Comparison of ENCODE assay signal across 25 cellular contexts in genomic region chr4:2333916-2334644, GRCh38.
DNase-seq lines count a peak whose midpoint lies in the region; ATAC-seq, FAIRE-seq and TF ChIP-seq lines count a peak whose summit lies in the region.
"Had no signal": no experiment of that assay in that cellular context is flagged by ENCODE, and none has a peak within 500 bp of the region (broad histone marks: within the 10 kb centered on the region; RNA-seq: fewer than 3 reads in every experiment).

No MANE protein-coding gene starts in this region.

- TF ChIP-seq EP300 in H1 (IDR thresholded peaks at IDR 0.05; ENCODE audit: borderline replicate concordance in 1 of 2, low read depth in 2 of 2, low read length in 2 of 2): no peak

- H2AFZ ChIP-seq in H9 (ENCODE audit: low read length): no peak overlapping the region
- no peak overlapping the region for H2AFZ ChIP-seq in H1 (ENCODE audit: low read length)

- no peak overlapping the region for H4K91ac ChIP-seq in H9 (ENCODE audit: insufficient read length, low read depth, low read length)
- peak overlapping the region; percentile 42 for H4K91ac ChIP-seq in H1 (replicated peaks; ENCODE audit: insufficient read length, low read length)

- H4K5ac ChIP-seq in H9 (ENCODE audit: insufficient read length, low read depth, low read length): no peak overlapping the region
- no peak overlapping the region for H4K5ac ChIP-seq in H1 (ENCODE audit: insufficient read length, low read depth, low read length)

- H3K4ac ChIP-seq in H9 (ENCODE audit: low read depth, low read length): no peak overlapping the region
- no peak overlapping the region for H3K4ac ChIP-seq in H1 (replicated peaks; ENCODE audit: insufficient read length, low read depth, low read length)

- CTCF ChIA-PET in H1 (lab: Charles Lee; ENCODE audit: partially characterized antibody): interaction anchor here (1.3 to 1.5 kb wide), 2 partner anchors 10 to 114 kb away, joined by 3 to 5 read pairs; no protein-coding TSS in a partner anchor

- H2AK5ac ChIP-seq in H9 (ENCODE audit: insufficient read length, low read length): no peak overlapping the region
- peak overlapping the region; percentile 24; the same call in 1 of the 2 replicates for H2AK5ac ChIP-seq in H1 (ENCODE audit: low read depth, low read length)

- H3K18ac ChIP-seq in H9 (ENCODE audit: insufficient read length, low read depth, low read length): no peak overlapping the region
- H3K18ac ChIP-seq in H1 (ENCODE audit: extremely low read depth, low read length): no peak overlapping the region

- H3K27ac Mint-ChIP-seq in H9 (peak overlapping the region in 1 of 3 experiments; percentile 40; a peak in 2 of 7 replicates), neural crest cell (ENCODE audit: unreplicated experiment) (peak overlapping the region; percentile 35)
- H3K27ac Mint-ChIP-seq: activated CD8-positive, alpha-beta T cell treated with anti-CD3 and anti-CD28 coated beads, Interleukin-2, amount 10 ng/mL, durations not matched to agents 7 days and 5 days; activated naive CD4-positive, alpha-beta T cell treated with anti-CD3 and anti-CD28 coated beads for 36 hours; dendritic cell treated with granulocyte-macrophage colony-stimulating factor and Interleukin-4, amounts not matched to agents 40 ng/mL and 50 ng/mL, for 4 days had no signal

- TF ChIP-seq RAD21 in H1 (IDR thresholded peaks at IDR 0.05 in 1 of 2, conservative IDR thresholded peaks at IDR 0.05 in 1 of 2; ENCODE audit: low read depth in 2 of 2, low read length in 2 of 2): no peak

- H2BK15ac ChIP-seq in H9 (ENCODE audit: low read depth, low read length) (no peak overlapping the region), H1 (ENCODE audit: low read length) (no peak overlapping the region)

- peaks cover 0 to 4% (median 0%) of the 10 kb centered on the region in 11 experiments; a peak in 1 of 22 replicates for H3K36me3 ChIP-seq in BLaER1 treated with 17β-estradiol and CSF1 and Interleukin-3, amounts not matched to agents 10 nM and 100 nM
- no peaks in the 10 kb centered on the region for H3K36me3 ChIP-seq in H1 (ENCODE audit: control insufficient read depth in 2 of 4, insufficient read depth in 4 of 4, low read length in 3 of 4)
- H3K36me3 ChIP-seq: ovary had no signal

- H3K27ac ChIP-seq in BLaER1 treated with 17β-estradiol and CSF1 and Interleukin-3, amounts not matched to agents 10 nM and 100 nM: peak overlapping the region in 2 of 11 experiments; percentile 19 to 28; a peak in 1 of 22 replicates
- no peak overlapping the region for H3K27ac ChIP-seq in H9 (ENCODE audit: insufficient read length, low read depth, low read length)
- H3K27ac ChIP-seq in H1 (ENCODE audit: low read depth, low read length): no peak overlapping the region
- H3K27ac ChIP-seq: ovary had no signal

- H3K4me1 ChIP-seq in BLaER1 treated with 17β-estradiol and CSF1 and Interleukin-3, amounts not matched to agents 10 nM and 100 nM: peaks cover 28 to 40% (median 37%) of the 10 kb centered on the region in 10 experiments
- H3K4me1 ChIP-seq in H9 (ENCODE audit: insufficient read depth, low read length) (no peaks in the 10 kb centered on the region), H1 (replicated peaks in 1 of 4; ENCODE audit: control insufficient read depth in 3 of 4, insufficient read depth in 4 of 4, low read length in 3 of 4) (peaks cover 0 to 8% (median 3%) of the 10 kb centered on the region in 4 experiments; a peak in 4 of 7 replicates)

- H3K79me2 ChIP-seq in H9 (ENCODE audit: insufficient read depth, low read length): no peaks in the 10 kb centered on the region
- no peaks in the 10 kb centered on the region for H3K79me2 ChIP-seq in H1 (ENCODE audit: control insufficient read depth in 1 of 2, insufficient read depth in 2 of 2, low read length in 2 of 2)

- no peak for ATAC-seq in GM18505 (IDR thresholded peaks at IDR 0.05; ENCODE audit: unreplicated experiment)
- ATAC-seq: activated CD8-positive, alpha-beta T cell treated with anti-CD3 and anti-CD28 coated beads, Interleukin-2, amount 10 ng/mL, durations not matched to agents 7 days and 5 days; Panc1 had no signal

- H3T11ph ChIP-seq in H9 (ENCODE audit: low read length): no peak overlapping the region

- H3K14ac ChIP-seq in H9 (ENCODE audit: insufficient read depth, low read length): no peak overlapping the region
- no peak overlapping the region for H3K14ac ChIP-seq in H1 (ENCODE audit: insufficient read length)

- H3K36me3 Mint-ChIP-seq in H9 (ENCODE audit: insufficient read depth in 1 of 3, low read depth in 3 of 3) (no peaks in the 10 kb centered on the region; a peak in 2 of 7 replicates), neural crest cell (ENCODE audit: low read depth) (no peaks in the 10 kb centered on the region)

- peaks cover 0 to 22% (median 0%) of the 10 kb centered on the region in 11 experiments; a peak in 6 of 22 replicates for H4K20me1 ChIP-seq in BLaER1 treated with 17β-estradiol and CSF1 and Interleukin-3, amounts not matched to agents 10 nM and 100 nM
- H4K20me1 ChIP-seq in H9 (ENCODE audit: control insufficient read depth, insufficient read depth, insufficient read length): no peaks in the 10 kb centered on the region
- H4K20me1 ChIP-seq in H1 (replicated peaks in 1 of 2; ENCODE audit: control insufficient read depth in 1 of 2, insufficient read depth in 2 of 2, low read length in 2 of 2): no peaks in the 10 kb centered on the region

- POLR2A ChIA-PET in H1 (lab: Charles Lee; ENCODE audit: partially characterized antibody): no interaction called here

- H3K9me3 Mint-ChIP-seq in H9 (no peaks in the 10 kb centered on the region; a peak in 2 of 5 replicates), neural crest cell (no peaks in the 10 kb centered on the region)
- H3K9me3 Mint-ChIP-seq: activated naive CD4-positive, alpha-beta T cell treated with anti-CD3 and anti-CD28 coated beads for 36 hours; dendritic cell treated with granulocyte-macrophage colony-stimulating factor and Interleukin-4, amounts not matched to agents 40 ng/mL and 50 ng/mL, for 4 days had no signal

- no peak overlapping the region for H2BK12ac ChIP-seq in H9 (ENCODE audit: insufficient read length, low read depth, low read length)
- no peak overlapping the region for H2BK12ac ChIP-seq in H1 (ENCODE audit: low read depth, low read length)

- H2BK20ac ChIP-seq in H9 (ENCODE audit: low read depth, low read length, poor library complexity, severe bottlenecking) (no peak overlapping the region), H1 (ENCODE audit: low read length) (0 out of 2 replicates have a peak overlapping the region, but pooled peaks have one; percentile 48)

- peaks cover 4% of the 10 kb centered on the region for H3K27me3 Mint-ChIP-seq in H9 (ENCODE audit: low read depth)
- H3K27me3 Mint-ChIP-seq in neural crest cell (ENCODE audit: low read depth): peaks cover 11% of the 10 kb centered on the region

- no peak for TF ChIP-seq POLR2A in H1 (IDR thresholded peaks at IDR 0.05; ENCODE audit: control extremely low read depth in 1 of 2, low read depth in 2 of 2, low read length in 2 of 2)
- no peak for TF ChIP-seq POLR2A in GM18505 (IDR thresholded peaks at IDR 0.05; ENCODE audit: borderline replicate concordance, extremely low read depth, insufficient read depth, insufficient read length)

- H3K27me3 ChIP-seq in BLaER1 treated with 17β-estradiol and CSF1 and Interleukin-3, amounts not matched to agents 10 nM and 100 nM: peaks cover 0 to 12% (median 0%) of the 10 kb centered on the region in 11 experiments; a peak in 5 of 22 replicates
- no peaks in the 10 kb centered on the region for H3K27me3 ChIP-seq in H9 (ENCODE audit: insufficient read depth, low read length)
- H3K27me3 ChIP-seq in H1 (replicated peaks in 1 of 4; ENCODE audit: control insufficient read depth in 3 of 4, extremely low read depth in 1 of 4, insufficient read depth in 3 of 4, low read length in 3 of 4): no peaks in the 10 kb centered on the region
- H3K27me3 ChIP-seq: ovary had no signal

- H3K56ac ChIP-seq in H9 (ENCODE audit: insufficient read length, low read depth, low read length) (no peak overlapping the region), H1 (replicated peaks; ENCODE audit: insufficient read length, low read depth, low read length) (no peak overlapping the region)

- H3K9me3 ChIP-seq in BLaER1 treated with 17β-estradiol and CSF1 and Interleukin-3, amounts not matched to agents 10 nM and 100 nM (replicated peaks in 1 of 11): peaks cover 0 to 3% (median 0%) of the 10 kb centered on the region in 11 experiments; a peak in 3 of 22 replicates
- no peaks in the 10 kb centered on the region for H3K9me3 ChIP-seq in H9 (ENCODE audit: control insufficient read depth, low read depth, low read length)
- H3K9me3 ChIP-seq in H1 (ENCODE audit: insufficient read depth in 2 of 2, low read depth in 1 of 2, low read length in 1 of 2): no peaks in the 10 kb centered on the region
- H3K9me3 ChIP-seq: ovary had no signal

- H3K9ac ChIP-seq in BLaER1 treated with 17β-estradiol and CSF1 and Interleukin-3, amounts not matched to agents 10 nM and 100 nM: peak overlapping the region in 3 of 11 experiments; percentile 2 to 23 (median 7); a peak in 4 of 22 replicates
- H3K9ac ChIP-seq in H9 (ENCODE audit: extremely low read depth, insufficient read length, low read length) (no peak overlapping the region), H1 (replicated peaks in 1 of 4; ENCODE audit: extremely low read depth in 1 of 4, low read depth in 3 of 4, low read length in 3 of 4) (no peak overlapping the region)

- no peaks in the 10 kb centered on the region for H3K79me1 ChIP-seq in H9 (ENCODE audit: insufficient read depth, low read depth, low read length, poor library complexity, severe bottlenecking)
- H3K79me1 ChIP-seq in H1 (ENCODE audit: low read depth, low read length): no peaks in the 10 kb centered on the region; the same call in 1 of the 2 replicates

- H3K4me3 Mint-ChIP-seq in H9: peak overlapping the region in 1 of 2 experiments; percentile 5; a peak in 2 of 5 replicates
- H3K4me3 Mint-ChIP-seq in neural crest cell: no peak overlapping the region
- H3K4me3 Mint-ChIP-seq: activated CD8-positive, alpha-beta T cell treated with anti-CD3 and anti-CD28 coated beads, Interleukin-2, amount 10 ng/mL, durations not matched to agents 7 days and 5 days; activated naive CD4-positive, alpha-beta T cell treated with anti-CD3 and anti-CD28 coated beads for 36 hours; dendritic cell treated with granulocyte-macrophage colony-stimulating factor and Interleukin-4, amounts not matched to agents 40 ng/mL and 50 ng/mL, for 4 days had no signal

- peaks cover 6 to 13% of the 10 kb centered on the region in 2 experiments for H3K4me1 Mint-ChIP-seq in H9
- H3K4me1 Mint-ChIP-seq in neural crest cell: no peaks in the 10 kb centered on the region

- peak overlapping the region; percentile 65 to 90 (median 79) for H3K4me2 ChIP-seq in BLaER1 treated with 17β-estradiol and CSF1 and Interleukin-3, amounts not matched to agents 10 nM and 100 nM
- H3K4me2 ChIP-seq in H9 (ENCODE audit: insufficient read depth, insufficient read length, low read length) (no peak overlapping the region), H1 (ENCODE audit: insufficient read depth in 1 of 2, low read depth in 2 of 2, low read length in 2 of 2) (no peak overlapping the region)

- H3K23ac ChIP-seq in H9 (ENCODE audit: insufficient read length, low read depth, low read length): no peak overlapping the region
- no peak overlapping the region for H3K23ac ChIP-seq in H1 (ENCODE audit: insufficient read length)

- H3K4me3 ChIP-seq in BLaER1 treated with 17β-estradiol and CSF1 and Interleukin-3, amounts not matched to agents 10 nM and 100 nM: no peak overlapping the region
- H3K4me3 ChIP-seq in H1 (ENCODE audit: extremely low read depth in 1 of 4, insufficient read depth in 2 of 4, low read depth in 3 of 4, low read length in 4 of 4) (no peak overlapping the region), foreskin fibroblast (ENCODE audit: low read depth in 1 of 2, low read length in 2 of 2) (no peak overlapping the region)
- H3K4me3 ChIP-seq: ovary had no signal

- WGBS in H9 (ENCODE audit: extremely low coverage, insufficient read length, low lambda C conversion rate): no CpG with 5 or more reads among the region's 28 CpGs
- 89% methylated on average over 25 of the region's 28 CpGs; no CpG with 5 or more reads in 1 of the 2 experiments for WGBS in H1 (ENCODE audit: extremely low coverage in 1 of 2, insufficient coverage in 1 of 2, insufficient read length in 1 of 2, insufficient replicate concordance in 2 of 2, low coverage in 1 of 2, low lambda C conversion rate in 2 of 2, missing lambda C conversion rate in 1 of 2), 2 experiments

- H4K8ac ChIP-seq in H9 (replicated peaks; ENCODE audit: insufficient read length, low read depth, low read length) (no peak overlapping the region), H1 (ENCODE audit: extremely low read depth, insufficient read depth, low read length) (no peak overlapping the region; the same call in 1 of the 2 replicates)

- FAIRE-seq in H1 (lab: Jason Lieb, UNC): no peak
- FAIRE-seq: bronchial epithelial cell, D721Med had no signal

- TF ChIP-seq CTCF in H9 (conservative IDR thresholded peaks at IDR 0.05): no peak
- no peak for TF ChIP-seq CTCF in H1 (IDR thresholded peaks at IDR 0.05; ENCODE audit: control extremely low read depth in 1 of 3, insufficient read depth in 1 of 3, low read depth in 1 of 3, low read length in 3 of 3)
- TF ChIP-seq CTCF in neural crest cell (conservative IDR thresholded peaks at IDR 0.05): no peak
- TF ChIP-seq CTCF in foreskin fibroblast (IDR thresholded peaks at IDR 0.05; ENCODE audit: low read depth, low read length): no peak

- no peak overlapping the region for H2BK120ac ChIP-seq in H9 (ENCODE audit: low read depth, low read length, poor library complexity, severe bottlenecking)
- H2BK120ac ChIP-seq in H1 (replicated peaks; ENCODE audit: low read depth, low read length): no peak overlapping the region

- H2BK5ac ChIP-seq in H9 (ENCODE audit: insufficient read length, low read length): no peak overlapping the region
- no peak overlapping the region for H2BK5ac ChIP-seq in H1 (ENCODE audit: low read depth, low read length)

- DNase-seq in H9: peak; percentile 26
- no peak for DNase-seq in H1 (ENCODE audit: low read depth in 1 of 2, low spot score in 2 of 2)
- DNase-seq in neural crest cell (ENCODE audit: low read depth, low spot score): no peak
- DNase-seq in foreskin fibroblast: no peak
- DNase-seq in activated naive CD4-positive, alpha-beta T cell treated with anti-CD3 and anti-CD28 coated beads, Interleukin-2, amount 50 U/mL, for 16 hours: no peak
- no peak for DNase-seq in DMS53 (lab: John Stamatoyannopoulos, UW)
- DNase-seq: activated CD4-positive, alpha-beta T cell treated with anti-CD3 and anti-CD28 coated beads for 1 hour; activated CD8-positive, alpha-beta T cell treated with anti-CD3 and anti-CD28 coated beads, Interleukin-2, amount 10 ng/mL, durations not matched to agents 7 days and 5 days; activated naive CD4-positive, alpha-beta T cell treated with anti-CD3 and anti-CD28 coated beads for 36 hours; amniotic stem cell; glutamatergic neuron; kidney glomerular epithelial cell; NCI-H1694 treated with DMSO at 0.1 percent for 48 hours; NCI-H2171 treated with DMSO at 0.1 percent for 48 hours; NCI-H526; ovary; stimulated activated CD4-positive, alpha-beta T cell treated with anti-CD3 and anti-CD28 coated beads, Interleukin-4, amount 100 ng/mL, for 4 hours; stimulated activated naive CD4-positive, alpha-beta T cell; T-helper 1 cell had no signal

- H3K23me2 ChIP-seq in H9 (ENCODE audit: insufficient read length, low read depth, low read length, poor library complexity, severe bottlenecking): no peaks in the 10 kb centered on the region
- peaks cover 4% of the 10 kb centered on the region; the same call in 1 of the 2 replicates for H3K23me2 ChIP-seq in H1 (ENCODE audit: low read depth, low read length)

Comparison
In these comparisons a context has a peak if more than half of its experiments do, and no peak if none do; other contexts are left out.
1. H3K4me2 ChIP-seq: peak in BLaER1 treated with 17β-estradiol and CSF1 and Interleukin-3, amounts not matched to agents 10 nM and 100 nM (11 of 11); none in H9 (single experiment) and H1 (0 of 2).